In the genomic region with DNA sequence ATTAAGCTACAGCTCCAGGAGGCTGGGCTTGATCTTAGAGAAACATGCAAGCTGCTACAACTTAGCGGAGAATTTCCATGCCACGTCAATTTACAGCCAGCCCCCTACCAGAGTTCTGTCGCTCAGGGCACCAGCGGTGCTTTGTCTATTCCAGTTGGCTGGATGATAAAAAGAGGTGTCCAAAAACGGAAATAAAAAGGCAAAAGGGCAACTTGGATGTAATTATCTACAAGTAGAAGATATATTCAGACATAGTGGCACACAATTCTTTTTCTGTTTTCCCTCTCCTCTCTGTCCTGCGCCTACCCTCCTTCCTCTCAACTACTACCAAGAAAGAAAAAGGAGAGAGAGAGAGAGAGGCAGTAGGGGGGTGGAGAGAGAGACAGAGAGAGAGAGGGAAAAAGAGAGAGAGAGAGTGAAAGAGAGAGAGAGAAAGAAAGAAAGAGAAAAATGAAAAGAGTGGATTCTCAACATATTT, we compare ENCODE assay signal across 10 cellular contexts. TPM values are rescaled to one million over a fixed set of nuclear protein-coding genes. Genes with fewer than 3 reads are reported as not detected.
DNase-seq lines count a peak whose midpoint lies in the region; ATAC-seq and TF ChIP-seq lines count a peak whose summit lies in the region.
"Had no signal": no experiment of that assay in that cellular context is flagged by ENCODE, and none has a peak within 500 bp of the region (broad histone marks: within the 10 kb centered on the region; RNA-seq: fewer than 3 reads in every experiment).

No MANE protein-coding gene starts in this region.

- peak overlapping the region; percentile 49 for H3K4me3 ChIP-seq in HUES64 (ENCODE audit: low read length)
- peak overlapping the region; percentile 43 to 82 for H3K4me3 ChIP-seq in mesenchymal stem cell (ENCODE audit: insufficient read depth in 1 of 2, low read depth in 1 of 2, low read length in 2 of 2)

- WGBS in HUES64 = 5% methylated on average over 4 of the region's 6 CpGs
- 60% methylated on average over 1 of the region's 6 CpGs for WGBS in mesenchymal stem cell

- H3K4me1 Mint-ChIP-seq in endothelial cell (ENCODE audit: unreplicated experiment) = peaks cover 32% of the 10 kb centered on the region
- H3K4me1 Mint-ChIP-seq in CD4-positive, alpha-beta T cell (ENCODE audit: low read depth) = no peaks in the 10 kb centered on the region
- H3K4me1 Mint-ChIP-seq: memory B cell had no signal

- no peak overlapping the region for H2AFZ ChIP-seq in mesenchymal stem cell (ENCODE audit: low read depth, low read length)

- H3K36me3 ChIP-seq in HUES64 (ENCODE audit: insufficient read depth, low read length) = no peaks in the 10 kb centered on the region
- H3K36me3 ChIP-seq in mesenchymal stem cell (ENCODE audit: control insufficient read depth in 1 of 2, insufficient read depth in 2 of 2, low read depth in 1 of 2, low read length in 2 of 2) = no peaks in the 10 kb centered on the region

- no peak overlapping the region for H4K91ac ChIP-seq in mesenchymal stem cell (ENCODE audit: low read length)

- H2BK120ac ChIP-seq in mesenchymal stem cell (ENCODE audit: low read depth, low read length) = no peak overlapping the region

- peak; percentile 34 for DNase-seq in endothelial cell (ENCODE audit: low spot score)
- peak; percentile 84 for DNase-seq in mesenchymal stem cell
- no peak for DNase-seq in CD4-positive, alpha-beta T cell

- peak overlapping the region; percentile 76 for H3K27ac Mint-ChIP-seq in endothelial cell (ENCODE audit: unreplicated experiment)
- no peak overlapping the region for H3K27ac Mint-ChIP-seq in CD4-positive, alpha-beta T cell
- H3K27ac Mint-ChIP-seq: activated T-helper 2 cell treated with anti-CD3 and anti-CD28 coated beads, Interferon-gamma antibody, Interleukin-2, Interleukin-4, amounts not matched to agents 10 μg/mL and 5 μg/mL and 100 μg/mL, durations not matched to agents 14 hours and 24 hours and 36 hours; memory B cell had no signal

- peaks cover 5% of the 10 kb centered on the region for H3K9me3 Mint-ChIP-seq in endothelial cell (ENCODE audit: unreplicated experiment)
- H3K9me3 Mint-ChIP-seq in CD4-positive, alpha-beta T cell = no peaks in the 10 kb centered on the region
- H3K9me3 Mint-ChIP-seq: activated T-helper 2 cell treated with anti-CD3 and anti-CD28 coated beads, Interferon-gamma antibody, Interleukin-2, Interleukin-4, amounts not matched to agents 10 μg/mL and 5 μg/mL and 100 μg/mL, durations not matched to agents 14 hours and 24 hours and 36 hours; memory B cell had no signal

- peaks cover 3% of the 10 kb centered on the region for H3K27me3 Mint-ChIP-seq in endothelial cell (ENCODE audit: unreplicated experiment)
- H3K27me3 Mint-ChIP-seq in CD4-positive, alpha-beta T cell = peaks cover 42% of the 10 kb centered on the region

- CTCF ChIA-PET in CD4-positive, alpha-beta T cell (lab: Charles Lee) = interaction anchor here (0.7 kb wide), 1 partner anchor 81 kb away, joined by 5 read pairs; no protein-coding TSS in a partner anchor

- no peak for TF ChIP-seq CTCF in endothelial cell (IDR thresholded peaks at IDR 0.05; ENCODE audit: unreplicated experiment)
- no peak for TF ChIP-seq CTCF in CD4-positive, alpha-beta T cell (IDR thresholded peaks at IDR 0.05)

- H3K27me3 ChIP-seq in HUES64 (ENCODE audit: insufficient read depth, low read length) = no peaks in the 10 kb centered on the region
- no peaks in the 10 kb centered on the region for H3K27me3 ChIP-seq in mesenchymal stem cell (ENCODE audit: control insufficient read depth in 1 of 2, insufficient read depth in 1 of 2, low read length in 2 of 2)
- peaks cover 9% of the 10 kb centered on the region for H3K27me3 ChIP-seq in CD4-positive, alpha-beta T cell (ENCODE audit: control insufficient read depth, insufficient read depth, low read length)

- no peak overlapping the region for H3K4ac ChIP-seq in mesenchymal stem cell (ENCODE audit: low read depth in 1 of 2, low read length in 2 of 2)

- no peak overlapping the region for H4K8ac ChIP-seq in mesenchymal stem cell (ENCODE audit: low read length)

- peaks cover 15% of the 10 kb centered on the region for H3K36me3 Mint-ChIP-seq in endothelial cell (ENCODE audit: low read depth, unreplicated experiment)
- H3K36me3 Mint-ChIP-seq in CD4-positive, alpha-beta T cell (ENCODE audit: low read depth) = no peaks in the 10 kb centered on the region
- H3K36me3 Mint-ChIP-seq: memory B cell had no signal

- peak overlapping the region; percentile 60 for H3K4me2 ChIP-seq in mesenchymal stem cell (ENCODE audit: low read length, poor library complexity, severe bottlenecking)

- H2BK15ac ChIP-seq in mesenchymal stem cell (ENCODE audit: low read depth, poor library complexity, severe bottlenecking) = no peak overlapping the region

- H3K4me3 Mint-ChIP-seq in endothelial cell (ENCODE audit: unreplicated experiment) = peak overlapping the region; percentile 91
- H3K4me3 Mint-ChIP-seq in CD4-positive, alpha-beta T cell = no peak overlapping the region
- H3K4me3 Mint-ChIP-seq: memory B cell had no signal

- no peak overlapping the region for H2BK5ac ChIP-seq in mesenchymal stem cell (ENCODE audit: low read depth, low read length, poor library complexity, severe bottlenecking)

- H3K9ac ChIP-seq in HUES64 (ENCODE audit: low read depth, low read length) = peak overlapping the region; percentile 53; the same call in 1 of the 2 replicates
- peak overlapping the region; percentile 94 for H3K9ac ChIP-seq in mesenchymal stem cell (ENCODE audit: low read length)

- no peak overlapping the region for H3K23ac ChIP-seq in mesenchymal stem cell (ENCODE audit: low read length in 2 of 2)

- H3K27ac ChIP-seq in HUES64 (ENCODE audit: low read depth, low read length) (peak overlapping the region; percentile 38), mesenchymal stem cell (ENCODE audit: low read length, poor library complexity, severe bottlenecking) (peak overlapping the region; percentile 56), temporal lobe (ENCODE audit: low read depth, low read length) (peak overlapping the region; percentile 87)
- no peak overlapping the region for H3K27ac ChIP-seq in CD4-positive, alpha-beta T cell (ENCODE audit: low read depth, low read length)

- H3K79me1 ChIP-seq in mesenchymal stem cell (replicated peaks; ENCODE audit: low read length, poor library complexity, severe bottlenecking) = peaks cover 7% of the 10 kb centered on the region

- no peak overlapping the region for H3K18ac ChIP-seq in mesenchymal stem cell (ENCODE audit: low read depth in 1 of 2, low read length in 2 of 2)

- H3K14ac ChIP-seq in mesenchymal stem cell (ENCODE audit: low read length in 2 of 2) = no peak overlapping the region

- peaks cover 45% of the 10 kb centered on the region for H3K4me1 ChIP-seq in HUES64 (ENCODE audit: insufficient read depth, low read length)
- H3K4me1 ChIP-seq in mesenchymal stem cell (ENCODE audit: control insufficient read depth, insufficient read depth, low read depth, low read length) = peaks cover 4% of the 10 kb centered on the region

- ATAC-seq in GM18909 (IDR thresholded peaks at IDR 0.05; ENCODE audit: poor library complexity, unreplicated experiment) (no peak), HG03460 (IDR thresholded peaks at IDR 0.05; ENCODE audit: unreplicated experiment) (no peak), HG02798 (IDR thresholded peaks at IDR 0.05; ENCODE audit: poor library complexity, unreplicated experiment) (no peak)
- ATAC-seq in CD4-positive, alpha-beta T cell (ENCODE audit: poor library complexity) = no peak

- intact Hi-C loops in CD4-positive, alpha-beta T cell (cut with DNase I, micrococcal nuclease) = no loop called here

- H3K9me3 ChIP-seq in HUES64 (ENCODE audit: insufficient read depth, low read depth, low read length) = no peaks in the 10 kb centered on the region
- H3K9me3 ChIP-seq in mesenchymal stem cell (ENCODE audit: control insufficient read depth, low read length) = no peaks in the 10 kb centered on the region
- H3K9me3 ChIP-seq in CD4-positive, alpha-beta T cell (ENCODE audit: control insufficient read depth, low read length) = no peaks in the 10 kb centered on the region

- H2AK5ac ChIP-seq in mesenchymal stem cell (ENCODE audit: low read length, severe bottlenecking) = no peak overlapping the region

- H2BK12ac ChIP-seq in mesenchymal stem cell (ENCODE audit: low read length in 2 of 2) = no peak overlapping the region

- POLR2A ChIA-PET in CD4-positive, alpha-beta T cell (lab: Charles Lee) = no interaction called here

RNA-seq across cellular contexts. Expression of gene RFTN2, which starts 0.4 kb away (rescaled TPM):
- 3.3 TPM for polyA plus RNA-seq in HUES64 (2013, experiment 1 of 2)
- polyA plus RNA-seq in HUES64 (2013, experiment 2 of 2) = 6.5 TPM
- total RNA-seq in endothelial cell (ENCODE audit: unreplicated experiment) (27.2 TPM), temporal lobe (18.7 TPM)
- 8.8 TPM for polyA plus RNA-seq in mesenchymal stem cell (2013, experiment 1 of 2)
- polyA plus RNA-seq in mesenchymal stem cell (2013, experiment 2 of 2) = 9.7 TPM
- total RNA-seq in CD4-positive, alpha-beta T cell = not detected
- total RNA-seq: activated T-helper 2 cell treated with anti-CD3 and anti-CD28 coated beads, Interferon-gamma antibody, Interleukin-2, Interleukin-4, amounts not matched to agents 10 μg/mL and 5 μg/mL and 100 μg/mL, durations not matched to agents 14 hours and 24 hours and 36 hours had no signal

RNA-seq across cellular contexts. Expression of gene MARS2, which starts 29.4 kb away (rescaled TPM):
- polyA plus RNA-seq in HUES64 (2013, experiment 1 of 2) = 14.8 TPM
- 14.2 TPM for polyA plus RNA-seq in HUES64 (2013, experiment 2 of 2)
- total RNA-seq in endothelial cell (ENCODE audit: unreplicated experiment) (13.5 TPM), temporal lobe (7.4 TPM)
- 2.8 TPM for polyA plus RNA-seq in mesenchymal stem cell (2013, experiment 1 of 2)
- 2.7 TPM for polyA plus RNA-seq in mesenchymal stem cell (2013, experiment 2 of 2)
- 1 to 10 TPM; 7.2 to 7.8 TPM for total RNA-seq in CD4-positive, alpha-beta T cell

Comparison
In these comparisons a context has a peak if more than half of its experiments do, and no peak if none do; other contexts are left out.
1. DNase-seq: peak in endothelial cell (single experiment) and mesenchymal stem cell (single experiment); none in CD4-positive, alpha-beta T cell (0 of 10).
2. RNA of gene RFTN2, which starts 0.4 kb away (total RNA-seq): 27.2 TPM in endothelial cell (single experiment) and 18.7 TPM in temporal lobe (single experiment); not detected in CD4-positive, alpha-beta T cell; every median in the first group is over 10 times any median in the second.